In genomic region chr10:90530526-90530925, GRCh38 we compare ENCODE assay signal across 23 cellular contexts.
DNase-seq lines count a peak whose midpoint lies in the region; ATAC-seq, FAIRE-seq and TF ChIP-seq lines count a peak whose summit lies in the region.
"Had no signal": no experiment of that assay in that cellular context is flagged by ENCODE, and none has a peak within 500 bp of the region (broad histone marks: within the 10 kb centered on the region; RNA-seq: fewer than 3 reads in every experiment).

No MANE protein-coding gene starts in this region.

- H3K4me1 ChIP-seq in endothelial cell of umbilical vein (ENCODE audit: control insufficient read depth, extremely low read depth, insufficient read depth, low read length), result no peaks in the 10 kb centered on the region
- H3K4me1 ChIP-seq: BE2C, Caco-2 had no signal

- no peaks in the 10 kb centered on the region for H3K9me1 ChIP-seq in endothelial cell of umbilical vein (replicated peaks; ENCODE audit: control insufficient read depth, extremely low read depth, insufficient read depth, low read length)

- no peak overlapping the region for H2AFZ ChIP-seq in endothelial cell of umbilical vein (ENCODE audit: low read depth, low read length)

- H4K20me1 ChIP-seq in endothelial cell of umbilical vein (replicated peaks; ENCODE audit: control insufficient read depth, extremely low read depth, insufficient read depth, low read length), result no peaks in the 10 kb centered on the region

- CTCF ChIA-PET in endothelial cell of umbilical vein (lab: Charles Lee), result no interaction called here

- no TSS peak for BruUV-seq in endothelial cell of umbilical vein (replicated peaks; lab: Mats Ljungman, UMichigan)

- no peak for FAIRE-seq in endothelial cell of umbilical vein (lab: Jason Lieb, UNC)
- FAIRE-seq: A204.1, GM12878, K562 had no signal

- POLR2A ChIA-PET in endothelial cell of umbilical vein (lab: Charles Lee), result no interaction called here

- no peaks in the 10 kb centered on the region for H3K79me2 ChIP-seq in endothelial cell of umbilical vein (ENCODE audit: control insufficient read depth, insufficient read depth, low read length)

- no peak overlapping the region for H3K4me3 ChIP-seq in endothelial cell of umbilical vein (replicated peaks in 1 of 3; ENCODE audit: insufficient read depth in 1 of 3, low read depth in 1 of 3, low read length in 3 of 3)
- H3K4me3 ChIP-seq: GM12878, K562 had no signal

- peak; percentile 10 for DNase-seq in A172 (ENCODE audit: low spot score)
- peak; percentile 0 to 32 for DNase-seq in NCI-H524 (lab: John Stamatoyannopoulos, UW)
- DNase-seq in endothelial cell of umbilical vein (ENCODE audit: low read depth, low spot score), result peak; percentile 58
- peak; percentile 49 for DNase-seq in iris pigment epithelial cell (ENCODE audit: low read depth)
- no peak for DNase-seq in GM10266 (ENCODE audit: extremely low spot score)
- DNase-seq: BE2C; Caco-2; CD4-positive, alpha-beta T cell; DMS153; GF-D8; NCI-H187; NCI-H2107; NCI-H510A treated with DMSO at 0.1 percent for 48 hours; NK-92 treated with Interleukin-12 subunit alpha and Interleukin-12 subunit beta, amount 100 ng/mL, for 24 hours; RPMI8226; SIG-M5 had no signal

- H3K4me2 ChIP-seq in endothelial cell of umbilical vein (ENCODE audit: insufficient read depth, low read length), result no peak overlapping the region

- no peaks in the 10 kb centered on the region for H3K27me3 ChIP-seq in endothelial cell of umbilical vein (ENCODE audit: control insufficient read depth in 2 of 2, insufficient read depth in 2 of 2, low read length in 2 of 2)
- H3K27me3 ChIP-seq: BE2C had no signal

- TF ChIP-seq CTCF in endothelial cell of umbilical vein (IDR thresholded peaks at IDR 0.05; ENCODE audit: extremely low read depth in 1 of 2, insufficient read depth in 1 of 2, low read depth in 1 of 2, low read length in 2 of 2) (no peak), GM10266 (IDR thresholded peaks at IDR 0.05; ENCODE audit: control insufficient read depth, insufficient read depth, low read depth, missing control alignments) (no peak)

- no peak overlapping the region for H3K27ac ChIP-seq in endothelial cell of umbilical vein (ENCODE audit: insufficient read depth, low read depth, low read length)

- no peaks in the 10 kb centered on the region for H3K36me3 ChIP-seq in endothelial cell of umbilical vein (ENCODE audit: control insufficient read depth in 2 of 2, extremely low read depth in 1 of 2, insufficient read depth in 2 of 2, low read length in 2 of 2)
- H3K36me3 ChIP-seq: BE2C had no signal

- dilution Hi-C loops in endothelial cell of umbilical vein (cut with MboI; ENCODE audit: extremely low pct_ligation_motif_present, low sequenced_read_pairs), result no loop called here

- TF ChIP-seq POLR2A in endothelial cell of umbilical vein (IDR thresholded peaks at IDR 0.05; ENCODE audit: low read depth, low read length), result no peak

- ATAC-seq in GM21717 (IDR thresholded peaks at IDR 0.05; ENCODE audit: unreplicated experiment), result no peak
- no peak for ATAC-seq in GM18502 (IDR thresholded peaks at IDR 0.05; ENCODE audit: poor library complexity, unreplicated experiment)
- ATAC-seq in GM19463 (IDR thresholded peaks at IDR 0.05; ENCODE audit: unreplicated experiment), result no peak
- ATAC-seq: GM12878, K562, SK-N-SH treated with all-trans-retinoic acid at 6 μM for 48 hours had no signal

- H3K9me3 ChIP-seq in endothelial cell of umbilical vein (replicated peaks; ENCODE audit: control insufficient read depth, insufficient read depth, low read length), result no peaks in the 10 kb centered on the region
- H3K9me3 ChIP-seq: BE2C, Caco-2 had no signal

- intact Hi-C loops in endothelial cell of umbilical vein (cut with micrococcal nuclease), result no loop called here

- H3K9ac ChIP-seq in endothelial cell of umbilical vein (replicated peaks; ENCODE audit: extremely low read depth, insufficient read depth, low read length), result no peak overlapping the region

TF ChIP-seq in endothelial cell of umbilical vein, 7 proteins besides CTCF, POLR2A, EP300 and RAD21:
- peak; percentile 19 for TF ChIP-seq GATA2 (IDR thresholded peaks at IDR 0.05; ENCODE audit: insufficient read depth, insufficient read length, low read depth, low read length)
- no peak for TF ChIP-seq EZH2 (IDR thresholded peaks at IDR 0.05; ENCODE audit: borderline replicate concordance, low read depth, low read length, severe bottlenecking)
